8 cellular contexts compared by ENCODE assay signal in genomic region chr13:80340643-80341097, GRCh38. TPM values are rescaled to one million over a fixed set of nuclear protein-coding genes. Genes with fewer than 3 reads are reported as not detected.
DNase-seq lines count a peak whose midpoint lies in the region; ATAC-seq and TF ChIP-seq lines count a peak whose summit lies in the region.

No MANE protein-coding gene starts in this region.

- DNase-seq in BJ (ENCODE audit: low read depth) (no peak), SW480 (ENCODE audit: low spot score) (peak; percentile 64), fibroblast of the conjunctiva (ENCODE audit: low read depth) (peak; percentile 34), prostate gland (ENCODE audit: low spot score) (no peak), NCI-H524 treated with DMSO at 0.1 percent for 48 hours (lab: John Stamatoyannopoulos, UW) (no peak)
- DNase-seq in stimulated activated CD4-positive, alpha-beta T cell treated with anti-CD3 and anti-CD28 coated beads, Interleukin-4, amount 100 ng/mL, for 1 hour: no peak

- intact Hi-C loops in prostate gland (cut with DNase I): no loop called here

- no peaks in the 10 kb centered on the region for H3K4me1 ChIP-seq in prostate gland (replicated peaks)

- CTCF ChIA-PET in BJ (lab: Yijun Ruan, JAX): interaction anchor here (0.8 to 3.3 kb wide), 5 partner anchors 10 to 661 kb away, joined by 3 to 48 read pairs (median 12); no protein-coding TSS in a partner anchor

- H3K9me3 ChIP-seq in prostate gland: no peaks in the 10 kb centered on the region

- H3K27ac ChIP-seq in prostate gland: peak overlapping the region; percentile 94 to 96

- POLR2A ChIA-PET in BJ (lab: Charles Lee): interaction anchor here (1.0 kb wide), 1 partner anchor 561 kb away, joined by 4 read pairs; no protein-coding TSS in a partner anchor

- no peaks in the 10 kb centered on the region for H3K27me3 ChIP-seq in BJ (ENCODE audit: control insufficient read depth, insufficient read depth, low read length)
- no peaks in the 10 kb centered on the region for H3K27me3 ChIP-seq in prostate gland (replicated peaks; ENCODE audit: insufficient read depth)

- WGBS in prostate gland: 2% methylated on average over 36 of the region's 44 CpGs

- H3K36me3 ChIP-seq in BJ (ENCODE audit: control insufficient read depth, insufficient read depth, low read length) (peaks cover 3% of the 10 kb centered on the region; the same call in 1 of the 2 replicates), prostate gland (no peaks in the 10 kb centered on the region)

- ATAC-seq in GM18873 (IDR thresholded peaks at IDR 0.05; ENCODE audit: low FRiP score, unreplicated experiment) (peak; percentile 9), HG03280 (IDR thresholded peaks at IDR 0.05; ENCODE audit: unreplicated experiment) (peak; percentile 26)

- H3K4me3 ChIP-seq in BJ (ENCODE audit: low read depth, low read length) (peak overlapping the region; percentile 86), prostate gland (peak overlapping the region; percentile 81 to 88)

- no peak for TF ChIP-seq POLR2A in prostate gland (IDR thresholded peaks at IDR 0.05)

- TF ChIP-seq CTCF in BJ (IDR thresholded peaks at IDR 0.05; ENCODE audit: insufficient read depth, low read depth, low read length) (no peak), prostate gland (IDR thresholded peaks at IDR 0.05) (no peak)

RNA-seq across cellular contexts. Expression of gene SPRY2, which starts 0.3 kb away (rescaled TPM):
- polyA plus RNA-seq in BJ (2011; rRNA removed): 21.0 and 21.6 TPM in 2 replicates
- polyA minus RNA-seq in BJ (2011; rRNA and poly(A)+ RNA removed): 18.0 and 25.0 TPM in 2 replicates
- 10 to 100 TPM; 21.5 to 31.3 TPM for total RNA-seq in prostate gland

Comparison
In these comparisons a context has a peak if more than half of its experiments do, and no peak if none do; other contexts are left out.
1. DNase-seq: peak in SW480 (single experiment) and fibroblast of the conjunctiva (single experiment); none in BJ (single experiment), prostate gland (single experiment), stimulated activated CD4-positive, alpha-beta T cell treated with anti-CD3 and anti-CD28 coated beads, Interleukin-4, amount 100 ng/mL, for 1 hour (single experiment) and NCI-H524 treated with DMSO at 0.1 percent for 48 hours (single experiment).